Comparison of ENCODE assay signal across 30 cellular contexts in the genomic region with DNA sequence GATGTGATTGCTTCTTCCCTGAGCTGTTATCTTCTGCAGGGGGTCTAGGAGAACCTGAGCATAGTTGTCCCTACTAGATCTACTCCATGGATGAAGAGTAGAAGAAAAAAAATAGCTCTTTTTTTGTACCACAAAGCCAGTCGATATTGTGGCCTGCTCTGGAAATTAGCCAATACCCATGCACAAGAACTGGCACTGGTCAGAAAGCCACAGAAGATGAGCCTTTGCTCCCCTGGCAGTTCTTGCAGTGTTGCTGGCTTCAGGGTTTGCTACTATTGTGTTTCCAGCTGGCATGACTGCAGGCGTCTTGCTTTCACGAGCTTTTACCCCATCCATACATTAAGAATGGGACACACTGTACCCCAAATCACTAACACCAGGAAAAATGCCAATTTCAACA.
"Had no signal": no experiment of that assay in that cellular context is flagged by ENCODE, and none has a peak within 500 bp of the region (broad histone marks: within the 10 kb centered on the region; RNA-seq: fewer than 3 reads in every experiment).

No MANE protein-coding gene starts in this region.

- H3K4me3 ChIP-seq: ascending aorta, breast epithelium, cardiac muscle cell, coronary artery, dorsolateral prefrontal cortex, gastrocnemius medialis, heart left ventricle had no signal

- H3K4me1 ChIP-seq: ascending aorta, breast epithelium, foreskin keratinocyte, gastrocnemius medialis had no signal

- DNase-seq: activated CD4-positive, alpha-beta memory T cell treated with anti-CD3 and anti-CD28 coated beads for 36 hours; activated CD4-positive, alpha-beta T cell treated with anti-CD3 and anti-CD28 coated beads for 36 hours; activated CD4-positive, alpha-beta T cell treated with anti-CD3 and anti-CD28 coated beads, Interleukin-2, amount 10 ng/mL, durations not matched to agents 24 days and 14 days; activated CD4-positive, CD25-positive, alpha-beta regulatory T cell; activated CD4-positive, CD25-positive, alpha-beta regulatory T cell treated with anti-CD3 and anti-CD28 coated beads, Interleukin-2, amount 50 U/mL, for 72 hours; activated CD8-positive, alpha-beta memory T cell treated with anti-CD3 and anti-CD28 coated beads, Interleukin-2, amount 10 ng/mL, durations not matched to agents 7 days and 5 days; activated CD8-positive, alpha-beta memory T cell treated with anti-CD3 and anti-CD28 coated beads, Interleukin-2, amount 50 U/mL, for 4 hours; activated CD8-positive, alpha-beta T cell treated with anti-CD3 and anti-CD28 coated beads, Interleukin-2, amount 10 ng/mL, durations not matched to agents 7 days and 5 days; activated effector memory CD4-positive, alpha-beta T cell treated with anti-CD3 and anti-CD28 coated beads, Interleukin-2, amount 50 U/mL, for 16 hours; activated naive CD4-positive, alpha-beta T cell; activated naive CD4-positive, alpha-beta T cell treated with anti-CD3 and anti-CD28 coated beads, Interleukin-2, amount 10 ng/mL, durations not matched to agents 7 days and 5 days; activated naive CD8-positive, alpha-beta T cell treated with anti-CD3 and anti-CD28 coated beads, Interleukin-2, amount 10 ng/mL, durations not matched to agents 7 days and 5 days; activated T-cell treated with anti-CD3 and anti-CD28 coated beads, Interleukin-2, amount 50 U/mL, for 1 hour; activated T-cell treated with anti-CD3 and anti-CD28 coated beads, Interleukin-2, amount 50 U/mL, for 48 hours; central memory CD4-positive, alpha-beta T cell; dorsolateral prefrontal cortex; effector memory CD4-positive, alpha-beta T cell; endodermal cell; foreskin keratinocyte; gastrocnemius medialis; glutamatergic neuron; heart left ventricle; T-helper 1 cell; T-helper 17 cell; T1000; WERI-Rb-1 had no signal

- H3K27ac ChIP-seq: ascending aorta, breast epithelium, cardiac muscle cell, coronary artery, dorsolateral prefrontal cortex, foreskin keratinocyte, gastrocnemius medialis, heart left ventricle, WERI-Rb-1 had no signal

- H3K9me3 ChIP-seq: ascending aorta, gastrocnemius medialis had no signal

- H3K36me3 ChIP-seq: ascending aorta, breast epithelium, cardiac muscle cell, gastrocnemius medialis, heart left ventricle, WERI-Rb-1 had no signal

- H3K27me3 ChIP-seq: ascending aorta, breast epithelium, cardiac muscle cell, dorsolateral prefrontal cortex, foreskin keratinocyte, gastrocnemius medialis, heart left ventricle had no signal
